ENCODE assay signal across 15 cellular contexts in the genomic region with DNA sequence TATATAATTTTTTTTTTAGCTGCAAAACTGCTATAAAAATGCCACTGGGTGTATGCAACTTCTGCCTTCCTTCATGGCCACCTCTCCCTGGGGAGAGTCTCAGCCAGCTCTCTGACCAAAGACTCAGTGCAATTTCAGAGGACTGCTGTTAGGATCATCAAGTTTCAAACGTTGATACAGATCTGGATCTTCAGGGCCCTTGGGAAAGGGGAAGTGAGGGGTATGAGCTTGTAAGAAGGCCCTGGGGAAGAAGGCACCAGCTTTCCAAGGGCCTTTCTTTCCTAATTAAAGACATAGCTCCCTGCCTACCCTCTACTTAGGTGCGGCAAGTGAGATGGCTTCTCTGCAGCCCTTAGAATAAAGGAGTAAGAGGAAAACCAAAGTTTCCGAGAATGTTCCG.
DNase-seq lines count a peak whose midpoint lies in the region; ATAC-seq and TF ChIP-seq lines count a peak whose summit lies in the region.
"Had no signal": no experiment of that assay in that cellular context is flagged by ENCODE, and none has a peak within 500 bp of the region (broad histone marks: within the 10 kb centered on the region; RNA-seq: fewer than 3 reads in every experiment).

No MANE protein-coding gene starts in this region.

- peak; percentile 29 for DNase-seq in SIG-M5 treated with dmso at 0.1 percent for 504 hours (lab: John Stamatoyannopoulos, UW; ENCODE audit: unreplicated experiment)
- no peak for DNase-seq in SIG-M5 (lab: John Stamatoyannopoulos, UW)
- DNase-seq in Kasumi-1 (lab: John Stamatoyannopoulos, UW), result peak; percentile 73 to 76
- DNase-seq in OCI-M2 (lab: John Stamatoyannopoulos, UW; ENCODE audit: unreplicated experiment), result peak; percentile 0
- no peak for DNase-seq in nephron progenitor cell
- DNase-seq in activated CD8-positive, alpha-beta T cell treated with anti-CD3 and anti-CD28 coated beads for 36 hours, result no peak
- DNase-seq: CD4-positive, alpha-beta memory T cell; EL; NCI-H1417 treated with DMSO at 0.1 percent for 48 hours; NCI-H187 treated with DMSO at 0.1 percent for 48 hours; NCI-H446 treated with DMSO at 0.1 percent for 48 hours; SW 1271; T-helper 2 cell had no signal

- H3K27ac Mint-ChIP-seq in nephron progenitor cell, result peak overlapping the region; percentile 54
- no peak overlapping the region for H3K27ac Mint-ChIP-seq in activated CD8-positive, alpha-beta T cell treated with anti-CD3 and anti-CD28 coated beads for 36 hours
- H3K27ac Mint-ChIP-seq: CD4-positive, alpha-beta memory T cell had no signal

- H3K4me3 Mint-ChIP-seq in nephron progenitor cell, result no peak overlapping the region
- no peak overlapping the region for H3K4me3 Mint-ChIP-seq in activated CD8-positive, alpha-beta T cell treated with anti-CD3 and anti-CD28 coated beads for 36 hours
- H3K4me3 Mint-ChIP-seq: CD4-positive, alpha-beta memory T cell had no signal

- intact Hi-C loops in activated CD8-positive, alpha-beta T cell treated with anti-CD3 and anti-CD28 coated beads for 36 hours (cut with micrococcal nuclease), result no loop called here

- no peaks in the 10 kb centered on the region for H3K9me3 Mint-ChIP-seq in nephron progenitor cell
- H3K9me3 Mint-ChIP-seq in activated CD8-positive, alpha-beta T cell treated with anti-CD3 and anti-CD28 coated beads for 36 hours, result no peaks in the 10 kb centered on the region
- H3K9me3 Mint-ChIP-seq: CD4-positive, alpha-beta memory T cell had no signal

- peaks cover 27% of the 10 kb centered on the region for H3K4me1 Mint-ChIP-seq in nephron progenitor cell
- no peaks in the 10 kb centered on the region for H3K4me1 Mint-ChIP-seq in activated CD8-positive, alpha-beta T cell treated with anti-CD3 and anti-CD28 coated beads for 36 hours (ENCODE audit: low read depth)
- H3K4me1 Mint-ChIP-seq: CD4-positive, alpha-beta memory T cell had no signal

- ATAC-seq in GM21529 (IDR thresholded peaks at IDR 0.05; ENCODE audit: unreplicated experiment), result no peak
- no peak for ATAC-seq in activated CD8-positive, alpha-beta T cell treated with anti-CD3 and anti-CD28 coated beads for 36 hours
- no peak for ATAC-seq in GM18870 (IDR thresholded peaks at IDR 0.05; ENCODE audit: unreplicated experiment)

- no peaks in the 10 kb centered on the region for H3K36me3 Mint-ChIP-seq in nephron progenitor cell (ENCODE audit: low read depth)
- no peaks in the 10 kb centered on the region for H3K36me3 Mint-ChIP-seq in activated CD8-positive, alpha-beta T cell treated with anti-CD3 and anti-CD28 coated beads for 36 hours (ENCODE audit: low read depth)
- H3K36me3 Mint-ChIP-seq: CD4-positive, alpha-beta memory T cell had no signal

- CTCF ChIA-PET in activated CD8-positive, alpha-beta T cell treated with anti-CD3 and anti-CD28 coated beads for 36 hours (lab: Charles Lee), result interaction anchor here (1.0 kb wide), 1 partner anchor 35 kb away, joined by 3 read pairs; no protein-coding TSS in a partner anchor

- TF ChIP-seq CTCF in nephron progenitor cell (IDR thresholded peaks at IDR 0.05), result no peak
- TF ChIP-seq CTCF in activated CD8-positive, alpha-beta T cell treated with anti-CD3 and anti-CD28 coated beads for 36 hours (IDR thresholded peaks at IDR 0.05), result no peak

- POLR2A ChIA-PET in activated CD8-positive, alpha-beta T cell treated with anti-CD3 and anti-CD28 coated beads for 36 hours (lab: Charles Lee), result no interaction called here

- H3K27me3 Mint-ChIP-seq in nephron progenitor cell (ENCODE audit: low read depth, poor library complexity), result peaks cover 3% of the 10 kb centered on the region
- H3K27me3 Mint-ChIP-seq in activated CD8-positive, alpha-beta T cell treated with anti-CD3 and anti-CD28 coated beads for 36 hours, result no peaks in the 10 kb centered on the region

Comparison
In these comparisons a context has a peak if more than half of its experiments do, and no peak if none do; other contexts are left out.
1. DNase-seq: peak in SIG-M5 treated with dmso at 0.1 percent for 504 hours (single experiment), Kasumi-1 (2 of 2) and OCI-M2 (single experiment); none in SIG-M5 (single experiment), nephron progenitor cell (single experiment) and activated CD8-positive, alpha-beta T cell treated with anti-CD3 and anti-CD28 coated beads for 36 hours (single experiment).